ENCODE assay signal across 1 cellular context in genomic region chr1:94567975-94568607, GRCh38. TPM values are rescaled to one million over a fixed set of nuclear protein-coding genes. Genes with fewer than 3 reads are reported as not detected.
"Had no signal": no experiment of that assay in that cellular context is flagged by ENCODE, and none has a peak within 500 bp of the region (broad histone marks: within the 10 kb centered on the region; RNA-seq: fewer than 3 reads in every experiment).

No MANE protein-coding gene starts in this region.

RNA-seq across cellular contexts. Expression of gene F3, which starts 26.5 kb away (rescaled TPM):
- polyA plus RNA-seq: IgD-negative memory B cell had no signal
